9 cellular contexts compared by ENCODE assay signal in genomic region chr1:230797376-230798186, GRCh38. TPM values are rescaled to one million over a fixed set of nuclear protein-coding genes. Genes with fewer than 3 reads are reported as not detected.
A peak's percentile ranks its signal among the peaks of the same experiment; 100 is the strongest.
DNase-seq lines count a peak whose midpoint lies in the region; ATAC-seq and TF ChIP-seq lines count a peak whose summit lies in the region.
"Had no signal": no experiment of that assay in that cellular context is flagged by ENCODE, and none has a peak within 500 bp of the region (broad histone marks: within the 10 kb centered on the region; RNA-seq: fewer than 3 reads in every experiment).

No MANE protein-coding gene starts in this region.

- H3K27me3 ChIP-seq in GM23248 (replicated peaks; ENCODE audit: insufficient read depth) (no peaks in the 10 kb centered on the region), OCI-LY1 (ENCODE audit: insufficient read depth, low read length) (no peaks in the 10 kb centered on the region), endodermal cell (ENCODE audit: control insufficient read depth, insufficient read depth, low read length, poor library complexity, severe bottlenecking) (no peaks in the 10 kb centered on the region), mesenchymal stem cell (ENCODE audit: control insufficient read depth in 1 of 2, insufficient read depth in 1 of 2, low read length in 2 of 2) (peaks cover 0 to 3% of the 10 kb centered on the region in 2 experiments)

- no peak overlapping the region for H3K4ac ChIP-seq in mesenchymal stem cell (ENCODE audit: low read depth in 1 of 2, low read length in 2 of 2)

- no peak overlapping the region for H2BK12ac ChIP-seq in mesenchymal stem cell (ENCODE audit: low read length in 2 of 2)

- no peak overlapping the region for H3K27ac ChIP-seq in GM23248
- no peak overlapping the region for H3K27ac ChIP-seq in OCI-LY1 (ENCODE audit: low read depth, low read length, poor library complexity, severe bottlenecking)
- H3K27ac ChIP-seq in endodermal cell (ENCODE audit: low read depth, low read length), result no peak overlapping the region
- no peak overlapping the region for H3K27ac ChIP-seq in mesenchymal stem cell (ENCODE audit: low read length, poor library complexity, severe bottlenecking)

- no peak overlapping the region for H3K18ac ChIP-seq in mesenchymal stem cell (ENCODE audit: low read depth in 1 of 2, low read length in 2 of 2)

- H4K91ac ChIP-seq in mesenchymal stem cell (ENCODE audit: low read length), result no peak overlapping the region

- no peak overlapping the region for H2BK120ac ChIP-seq in mesenchymal stem cell (ENCODE audit: low read depth, low read length)

- no peaks in the 10 kb centered on the region for H3K79me2 ChIP-seq in GM23248 (ENCODE audit: insufficient read depth)
- no peaks in the 10 kb centered on the region for H3K79me2 ChIP-seq in OCI-LY1 (ENCODE audit: insufficient read depth, low read length)

- ATAC-seq in HG03460 (IDR thresholded peaks at IDR 0.05; ENCODE audit: unreplicated experiment), result no peak
- no peak for ATAC-seq in GM21825 (IDR thresholded peaks at IDR 0.05; ENCODE audit: unreplicated experiment)
- ATAC-seq in GM21515 (IDR thresholded peaks at IDR 0.05; ENCODE audit: unreplicated experiment), result no peak

- H3K4me1 ChIP-seq in GM23248 (ENCODE audit: insufficient read depth) (no peaks in the 10 kb centered on the region), OCI-LY1 (ENCODE audit: insufficient read depth, low read length, severe bottlenecking) (no peaks in the 10 kb centered on the region), endodermal cell (ENCODE audit: control insufficient read depth, insufficient read depth, low read length) (peaks cover 4% of the 10 kb centered on the region), mesenchymal stem cell (ENCODE audit: control insufficient read depth, insufficient read depth, low read depth, low read length) (no peaks in the 10 kb centered on the region)

- no peak overlapping the region for H3K4me2 ChIP-seq in GM23248 (ENCODE audit: unreplicated experiment)
- H3K4me2 ChIP-seq in OCI-LY1 (ENCODE audit: low read length), result no peak overlapping the region
- H3K4me2 ChIP-seq in mesenchymal stem cell (ENCODE audit: low read length, poor library complexity, severe bottlenecking), result no peak overlapping the region

- 51 to 52% methylated on average over 18 of the region's 18 CpGs for WGBS in GM23248 (ENCODE audit: low coverage in 1 of 2, low lambda C conversion rate in 2 of 2, missing lambda C conversion rate in 2 of 2), 2 experiments
- 63 to 72% methylated on average over 13 to 18 of the region's 18 CpGs for WGBS in endodermal cell (ENCODE audit: insufficient coverage in 1 of 2, insufficient read length in 1 of 2), 2 experiments
- 54% methylated on average over 18 of the region's 18 CpGs for WGBS in mesenchymal stem cell

- no peaks in the 10 kb centered on the region for H3K79me1 ChIP-seq in mesenchymal stem cell (replicated peaks; ENCODE audit: low read length, poor library complexity, severe bottlenecking)

- no peak overlapping the region for H3K27ac Mint-ChIP-seq in endodermal cell
- H3K27ac Mint-ChIP-seq: memory B cell had no signal

- H3K27me3 Mint-ChIP-seq in endodermal cell (ENCODE audit: insufficient read depth), result peaks cover 38% of the 10 kb centered on the region

- H3K23ac ChIP-seq in mesenchymal stem cell (ENCODE audit: low read length in 2 of 2), result no peak overlapping the region

- H3K9me3 Mint-ChIP-seq in endodermal cell, result no peaks in the 10 kb centered on the region
- H3K9me3 Mint-ChIP-seq: memory B cell had no signal

- no peak overlapping the region for H3K4me3 Mint-ChIP-seq in endodermal cell
- H3K4me3 Mint-ChIP-seq: memory B cell had no signal

- no peaks in the 10 kb centered on the region for H3K4me1 Mint-ChIP-seq in endodermal cell
- H3K4me1 Mint-ChIP-seq: memory B cell had no signal

- no peak overlapping the region for H4K8ac ChIP-seq in mesenchymal stem cell (ENCODE audit: low read length)

- no peak overlapping the region for H2BK5ac ChIP-seq in mesenchymal stem cell (ENCODE audit: low read depth, low read length, poor library complexity, severe bottlenecking)

- H3K9me3 ChIP-seq in GM23248 (ENCODE audit: low read depth) (no peaks in the 10 kb centered on the region), OCI-LY1 (ENCODE audit: low read length) (no peaks in the 10 kb centered on the region), endodermal cell (ENCODE audit: control insufficient read depth, low read length) (no peaks in the 10 kb centered on the region), mesenchymal stem cell (ENCODE audit: control insufficient read depth, low read length) (no peaks in the 10 kb centered on the region)

- H3K9me2 ChIP-seq in GM23248 (ENCODE audit: insufficient read depth), result no peaks in the 10 kb centered on the region
- no peaks in the 10 kb centered on the region for H3K9me2 ChIP-seq in OCI-LY1 (ENCODE audit: low read depth, low read length)

- H3F3A ChIP-seq in GM23248 (ENCODE audit: insufficient read depth), result no peaks in the 10 kb centered on the region
- no peaks in the 10 kb centered on the region for H3F3A ChIP-seq in OCI-LY1 (ENCODE audit: insufficient read depth, low read length)

- H2BK15ac ChIP-seq in mesenchymal stem cell (ENCODE audit: low read depth, poor library complexity, severe bottlenecking), result no peak overlapping the region

- H4K20me1 ChIP-seq in GM23248 (ENCODE audit: insufficient read depth) (no peaks in the 10 kb centered on the region), OCI-LY1 (ENCODE audit: insufficient read depth, low read length) (no peaks in the 10 kb centered on the region)

- H3K9ac ChIP-seq in GM23248 (no peak overlapping the region), OCI-LY1 (ENCODE audit: low read length) (no peak overlapping the region), endodermal cell (ENCODE audit: extremely low read depth, low read length, poor library complexity, severe bottlenecking) (no peak overlapping the region), mesenchymal stem cell (ENCODE audit: low read length) (no peak overlapping the region)

- no peaks in the 10 kb centered on the region for H3K36me3 Mint-ChIP-seq in endodermal cell (ENCODE audit: low read depth)

- H2AFZ ChIP-seq in GM23248 (no peak overlapping the region), OCI-LY1 (ENCODE audit: low read length) (no peak overlapping the region), mesenchymal stem cell (ENCODE audit: low read depth, low read length) (no peak overlapping the region)

- no peak overlapping the region for H3K14ac ChIP-seq in mesenchymal stem cell (ENCODE audit: low read length in 2 of 2)

- H2AK5ac ChIP-seq in mesenchymal stem cell (ENCODE audit: low read length, severe bottlenecking), result no peak overlapping the region

- TF ChIP-seq CTCF in OCI-LY1 (IDR thresholded peaks at IDR 0.05; ENCODE audit: low read length) (peak; percentile 33; the same call in 1 of the 2 replicates), endodermal cell (conservative IDR thresholded peaks at IDR 0.05) (peak; percentile 85)

- in situ Hi-C loops in GM23248 (cut with MboI), result loop anchor here (10.0 kb wide), 2 partner anchors 127 to 407 kb away; no protein-coding TSS in a partner anchor

- DNase-seq in AG08396 (ENCODE audit: low spot score), result peak; percentile 69
- peak; percentile 89 for DNase-seq in GM23248
- peak; percentile 85 for DNase-seq in endodermal cell
- peak; percentile 75 for DNase-seq in mesenchymal stem cell

- H3K4me3 ChIP-seq in GM23248, result no peak overlapping the region
- H3K4me3 ChIP-seq in OCI-LY1 (ENCODE audit: low read depth, low read length, poor library complexity, severe bottlenecking), result no peak overlapping the region
- H3K4me3 ChIP-seq in endodermal cell (ENCODE audit: low read length), result no peak overlapping the region
- no peak overlapping the region for H3K4me3 ChIP-seq in mesenchymal stem cell (ENCODE audit: insufficient read depth in 1 of 2, low read depth in 1 of 2, low read length in 2 of 2)

- H3K36me3 ChIP-seq in GM23248 (ENCODE audit: low read depth) (no peaks in the 10 kb centered on the region), OCI-LY1 (ENCODE audit: insufficient read depth, low read length) (no peaks in the 10 kb centered on the region), endodermal cell (ENCODE audit: control insufficient read depth, insufficient read depth, low read length) (no peaks in the 10 kb centered on the region), mesenchymal stem cell (ENCODE audit: control insufficient read depth in 1 of 2, insufficient read depth in 2 of 2, low read depth in 1 of 2, low read length in 2 of 2) (no peaks in the 10 kb centered on the region)

RNA-seq across cellular contexts. Expression of gene CAPN9, which starts 50.4 kb away (rescaled TPM):
- total RNA-seq in GM23248 (2014; rRNA removed; shearing (Covaris generic)), result not detected in 2 replicates
- polyA plus RNA-seq in GM23248 (2016; fragmentation: Nextera tagmentation; extraction: Ambion mirVana), result not detected in 2 replicates
- total RNA-seq in endodermal cell, result 1 to 10 TPM; 1.1 TPM
- polyA plus RNA-seq in endodermal cell (2013, experiment 1 of 2), result 0.93 TPM
- 0.33 TPM for polyA plus RNA-seq in endodermal cell (2013, experiment 2 of 2)
- polyA plus RNA-seq in mesenchymal stem cell (2013, experiment 1 of 2), result 0.21 TPM
- polyA plus RNA-seq in mesenchymal stem cell (2013, experiment 2 of 2), result 0.12 TPM
